18 cellular contexts compared by ENCODE assay signal in genomic region chr14:92902726-92903125, GRCh38. TPM values are rescaled to one million over a fixed set of nuclear protein-coding genes. Genes with fewer than 3 reads are reported as not detected.
DNase-seq lines count a peak whose midpoint lies in the region; ATAC-seq lines count a peak whose summit lies in the region.
"Had no signal": no experiment of that assay in that cellular context is flagged by ENCODE, and none has a peak within 500 bp of the region (broad histone marks: within the 10 kb centered on the region; RNA-seq: fewer than 3 reads in every experiment).

No MANE protein-coding gene starts in this region.

- H3K36me3 Mint-ChIP-seq in stimulated activated naive CD8-positive, alpha-beta T cell treated with anti-CD3 and anti-CD28 coated beads, Interleukin-15, Interleukin-2, amounts not matched to agents 100 ng/mL and 50 ng/mL, for 24 hours (ENCODE audit: low read depth) = no peaks in the 10 kb centered on the region
- H3K36me3 Mint-ChIP-seq in T-cell (no peaks in the 10 kb centered on the region), immature natural killer cell (no peaks in the 10 kb centered on the region)
- H3K36me3 Mint-ChIP-seq: CD4-positive, CD25-positive, alpha-beta regulatory T cell had no signal

- no peak for ATAC-seq in stimulated activated naive CD8-positive, alpha-beta T cell treated with anti-CD3 and anti-CD28 coated beads, Interleukin-15, amount 100 ng/mL, for 72 hours
- no peak for ATAC-seq in T-cell (replicated peaks in 1 of 4)

- no peak overlapping the region for H3K4me3 Mint-ChIP-seq in stimulated activated naive CD8-positive, alpha-beta T cell treated with anti-CD3 and anti-CD28 coated beads, Interleukin-15, Interleukin-2, amounts not matched to agents 100 ng/mL and 50 ng/mL, for 24 hours
- peak overlapping the region in 1 of 2 donors; percentile 47 for H3K4me3 Mint-ChIP-seq in stimulated activated naive CD8-positive, alpha-beta T cell treated with anti-CD3 and anti-CD28 coated beads, Interleukin-15, amount 100 ng/mL, for 72 hours
- H3K4me3 Mint-ChIP-seq in T-cell (peak overlapping the region in 1 of 3 donors; percentile 61), immature natural killer cell (no peak overlapping the region)

- POLR2A ChIA-PET in T-cell (lab: Charles Lee) = interaction anchor here in 1 of 2 donors (0.6 kb wide), 1 partner anchor 31 kb away, joined by 3 read pairs; no protein-coding TSS in a partner anchor

- H3K27me3 Mint-ChIP-seq in stimulated activated naive CD8-positive, alpha-beta T cell treated with anti-CD3 and anti-CD28 coated beads, Interleukin-15, Interleukin-2, amounts not matched to agents 100 ng/mL and 50 ng/mL, for 24 hours = peaks cover 20% of the 10 kb centered on the region
- H3K27me3 Mint-ChIP-seq in stimulated activated naive CD8-positive, alpha-beta T cell treated with anti-CD3 and anti-CD28 coated beads, Interleukin-15, amount 100 ng/mL, for 72 hours = peaks cover 19% of the 10 kb centered on the region
- H3K27me3 Mint-ChIP-seq in T-cell = peaks cover 7 to 8% of the 10 kb centered on the region in 2 donors
- H3K27me3 Mint-ChIP-seq in immature natural killer cell (ENCODE audit: low read depth in 3 of 3) = peaks cover 4 to 15% (median 14%) of the 10 kb centered on the region in 3 donors

- no peak for DNase-seq in stimulated activated naive CD8-positive, alpha-beta T cell treated with anti-CD3 and anti-CD28 coated beads, Interleukin-15, amount 100 ng/mL, for 72 hours
- DNase-seq in T-cell (no peak), myocyte (ENCODE audit: low read depth) (peak; percentile 68), kidney glomerular epithelial cell (lab: John Stamatoyannopoulos, UW) (no peak), NCI-H1105 (lab: John Stamatoyannopoulos, UW) (no peak), immature natural killer cell (no peak), amniotic stem cell (lab: John Stamatoyannopoulos, UW) (no peak)
- DNase-seq: Calu3; CD4-positive, CD25-positive, alpha-beta regulatory T cell; DND-41; GDM1; GOT3; MG63; NCI-H1092 treated with DMSO at 0.1 percent for 48 hours; NCI-H1694 treated with DMSO at 0.1 percent for 48 hours; NCI-H510A treated with DMSO at 0.1 percent for 48 hours; OCI-M1 had no signal

- no peaks in the 10 kb centered on the region for H3K9me3 Mint-ChIP-seq in stimulated activated naive CD8-positive, alpha-beta T cell treated with anti-CD3 and anti-CD28 coated beads, Interleukin-15, Interleukin-2, amounts not matched to agents 100 ng/mL and 50 ng/mL, for 24 hours
- peaks cover 0 to 10% of the 10 kb centered on the region in 2 donors for H3K9me3 Mint-ChIP-seq in stimulated activated naive CD8-positive, alpha-beta T cell treated with anti-CD3 and anti-CD28 coated beads, Interleukin-15, amount 100 ng/mL, for 72 hours
- H3K9me3 Mint-ChIP-seq in T-cell (no peaks in the 10 kb centered on the region), immature natural killer cell (peaks cover 0 to 5% (median 0%) of the 10 kb centered on the region in 6 donors)

- CTCF ChIA-PET in T-cell (lab: Charles Lee) = no interaction called here

- H3K27ac Mint-ChIP-seq in stimulated activated naive CD8-positive, alpha-beta T cell treated with anti-CD3 and anti-CD28 coated beads, Interleukin-15, Interleukin-2, amounts not matched to agents 100 ng/mL and 50 ng/mL, for 24 hours = peak overlapping the region; percentile 1
- H3K27ac Mint-ChIP-seq in stimulated activated naive CD8-positive, alpha-beta T cell treated with anti-CD3 and anti-CD28 coated beads, Interleukin-15, amount 100 ng/mL, for 72 hours = peak overlapping the region in 1 of 2 donors; percentile 72
- peak overlapping the region; percentile 3 to 29 for H3K27ac Mint-ChIP-seq in T-cell
- H3K27ac Mint-ChIP-seq in immature natural killer cell = no peak overlapping the region
- H3K27ac Mint-ChIP-seq: CD4-positive, CD25-positive, alpha-beta regulatory T cell had no signal

- H3K4me1 Mint-ChIP-seq in stimulated activated naive CD8-positive, alpha-beta T cell treated with anti-CD3 and anti-CD28 coated beads, Interleukin-15, Interleukin-2, amounts not matched to agents 100 ng/mL and 50 ng/mL, for 24 hours (ENCODE audit: low read depth) = peaks cover 37% of the 10 kb centered on the region
- H3K4me1 Mint-ChIP-seq in stimulated activated naive CD8-positive, alpha-beta T cell treated with anti-CD3 and anti-CD28 coated beads, Interleukin-15, amount 100 ng/mL, for 72 hours = peaks cover 28% of the 10 kb centered on the region
- H3K4me1 Mint-ChIP-seq in T-cell = peaks cover 24 to 44% (median 30%) of the 10 kb centered on the region in 3 donors
- H3K4me1 Mint-ChIP-seq in immature natural killer cell = no peaks in the 10 kb centered on the region

RNA-seq across cellular contexts. Expression of gene CHGA, which starts 20.2 kb away (rescaled TPM):
- total RNA-seq in T-cell (under 1 TPM in 1 of 5 donors, not detected in 4; 0.18 TPM), myocyte (not detected in 2 replicates)
- polyA plus RNA-seq in myocyte (2012) = not detected
- polyA plus RNA-seq in immature natural killer cell = under 1 TPM in 1 of 3 donors, not detected in 2; 0.63 TPM
- total RNA-seq: CD4-positive, CD25-positive, alpha-beta regulatory T cell had no signal

Comparison
In these comparisons a context has a peak if more than half of its experiments do, and no peak if none do; other contexts are left out.
1. H3K27ac Mint-ChIP-seq: peak in stimulated activated naive CD8-positive, alpha-beta T cell treated with anti-CD3 and anti-CD28 coated beads, Interleukin-15, Interleukin-2, amounts not matched to agents 100 ng/mL and 50 ng/mL, for 24 hours (single experiment) and T-cell (2 of 2); none in immature natural killer cell (0 of 6).